ENCODE assay signal across 8 cellular contexts in the genomic region with DNA sequence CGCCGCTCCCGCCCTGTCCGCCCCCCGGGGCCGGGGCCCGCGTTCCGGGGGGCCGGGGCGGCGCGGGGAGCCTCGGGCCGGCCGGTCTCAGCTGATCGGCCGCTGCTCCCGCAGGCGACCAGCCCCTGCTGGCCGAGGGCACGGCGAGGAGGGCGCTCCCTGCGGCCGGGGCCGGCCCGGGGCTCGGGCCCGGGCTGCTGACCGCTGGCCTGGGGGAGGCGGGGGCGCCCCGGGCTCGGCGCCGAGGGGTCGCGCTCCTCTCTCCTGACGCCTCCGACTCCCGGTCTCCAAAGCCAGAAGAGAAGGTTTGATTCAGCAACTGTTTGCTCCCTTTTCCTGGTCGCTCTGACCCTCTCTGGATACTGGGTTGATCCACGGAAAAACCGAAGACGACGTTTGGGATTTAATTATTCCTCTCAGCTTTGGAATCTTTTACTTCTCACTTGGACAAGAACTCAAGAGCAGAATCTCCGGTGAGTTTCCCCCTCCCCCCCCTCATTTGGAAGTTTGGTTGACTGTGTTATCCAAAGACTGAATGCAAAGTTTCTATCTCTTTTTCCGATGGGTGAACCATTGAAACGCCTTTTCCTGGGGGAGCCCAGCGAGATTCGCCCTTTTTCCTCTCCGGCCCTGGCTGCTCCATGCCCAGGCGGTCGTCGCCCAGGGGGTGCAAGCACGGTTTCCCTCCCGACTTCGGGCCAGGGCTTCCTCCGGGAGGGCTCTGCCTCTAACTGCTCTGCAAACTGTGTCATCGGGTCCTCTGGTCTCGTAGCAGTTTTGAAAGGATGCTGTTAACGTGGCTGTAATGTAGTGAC. TPM values are rescaled to one million over a fixed set of nuclear protein-coding genes. Genes with fewer than 3 reads are reported as not detected.
DNase-seq lines count a peak whose midpoint lies in the region; ATAC-seq, FAIRE-seq and TF ChIP-seq lines count a peak whose summit lies in the region.

No MANE protein-coding gene starts in this region.

- POLR2A ChIA-PET in AG04450 (lab: Yijun Ruan, JAX) = interaction anchor here (1.4 kb wide), 1 partner anchor 120 kb away, joined by 12 read pairs; no protein-coding TSS in a partner anchor

- in situ Hi-C loops in SK-MEL-5 (cut with HindIII; ENCODE audit: low pct_unique_long_range_greater_than_20kb, low sequenced_read_pairs) = no loop called here

- peak overlapping the region; percentile 39 for H3K27ac ChIP-seq in AG04450 (ENCODE audit: low read depth, low read length)

- peak; percentile 22 for ATAC-seq in GM18502 (IDR thresholded peaks at IDR 0.05; ENCODE audit: poor library complexity, unreplicated experiment)
- ATAC-seq in HG03045 (IDR thresholded peaks at IDR 0.05; ENCODE audit: unreplicated experiment) = peak; percentile 14
- ATAC-seq in left colon = peak; percentile 9

- DNase-seq in AG04450 (ENCODE audit: low read depth, low spot score) (no peak), SK-MEL-5 (ENCODE audit: low read depth, low spot score) (peak; percentile 9), cardiac fibroblast (ENCODE audit: low read depth in 2 of 2) (peak; percentile 14 to 21), left colon (peak; percentile 36 to 45), D721Med (ENCODE audit: insufficient read length, low spot score) (no peak)
- peak; percentile 26 for DNase-seq in stimulated activated CD4-positive, alpha-beta T cell treated with anti-CD3 and anti-CD28 coated beads, Interleukin-4, amount 100 ng/mL, for 24 hours

- FAIRE-seq in D721Med (lab: Jason Lieb, UNC) = no peak

- intact Hi-C loops in left colon (cut with DNase I, micrococcal nuclease) = no loop called here

- H3K27me3 ChIP-seq in AG04450 (ENCODE audit: control insufficient read depth, insufficient read depth, low read length) = no peaks in the 10 kb centered on the region

- TF ChIP-seq CTCF in AG04450 (IDR thresholded peaks at IDR 0.05; ENCODE audit: low read depth, low read length) (no peak; the same call in 1 of the 2 replicates), cardiac fibroblast (IDR thresholded peaks at IDR 0.05; ENCODE audit: low read depth, low read length) (no peak), D721Med (IDR thresholded peaks at IDR 0.05; ENCODE audit: insufficient read depth, missing control alignments) (no peak)

- CTCF ChIA-PET in AG04450 (lab: Charles Lee) = interaction anchor here (0.6 to 1.0 kb wide), 9 partner anchors 8 to 970 kb away, joined by 3 to 4 read pairs (median 3); no protein-coding TSS in a partner anchor

- H3K9me3 ChIP-seq in AG04450 (ENCODE audit: control insufficient read depth, insufficient read depth, low read length) = no peaks in the 10 kb centered on the region

- H3K4me3 ChIP-seq in AG04450 (ENCODE audit: low read depth, low read length) (peak overlapping the region; percentile 95), cardiac fibroblast (replicated peaks in 1 of 2; ENCODE audit: low read depth in 2 of 2, low read length in 2 of 2) (peak overlapping the region; percentile 85 to 96)

RNA-seq across cellular contexts. Expression of gene KDM2A, which starts 0.7 kb away (rescaled TPM):
- polyA plus RNA-seq in AG04450 (2011; rRNA removed) = 52.2 and 53.0 TPM in 2 replicates
- polyA minus RNA-seq in AG04450 (2011; rRNA and poly(A)+ RNA removed) = 115 and 122 TPM in 2 replicates
- total RNA-seq in SK-MEL-5 (2014; rRNA removed; shearing (Covaris generic)) = 12.6 and 14.4 TPM in 2 replicates
- 21.5 and 25.7 TPM in 2 replicates for polyA plus RNA-seq in SK-MEL-5 (2015; cell fraction: cytosol; rRNA removed)
- 35.3 and 51.5 TPM in 2 replicates for polyA plus RNA-seq in SK-MEL-5 (2015; cell fraction: nucleus; rRNA removed)
- 10 to 100 TPM; 62.3 to 71.9 TPM for total RNA-seq in left colon

Comparison
In these comparisons a context has a peak if more than half of its experiments do, and no peak if none do; other contexts are left out.
1. DNase-seq: peak in SK-MEL-5 (single experiment), cardiac fibroblast (2 of 2), left colon (2 of 2) and stimulated activated CD4-positive, alpha-beta T cell treated with anti-CD3 and anti-CD28 coated beads, Interleukin-4, amount 100 ng/mL, for 24 hours (single experiment); none in AG04450 (single experiment) and D721Med (single experiment).
2. Peak in every context shown above with its lines, with median percentiles within 50 percentile points of each other: ATAC-seq.